ENCODE assay signal across 2 cellular contexts in the genomic region with DNA sequence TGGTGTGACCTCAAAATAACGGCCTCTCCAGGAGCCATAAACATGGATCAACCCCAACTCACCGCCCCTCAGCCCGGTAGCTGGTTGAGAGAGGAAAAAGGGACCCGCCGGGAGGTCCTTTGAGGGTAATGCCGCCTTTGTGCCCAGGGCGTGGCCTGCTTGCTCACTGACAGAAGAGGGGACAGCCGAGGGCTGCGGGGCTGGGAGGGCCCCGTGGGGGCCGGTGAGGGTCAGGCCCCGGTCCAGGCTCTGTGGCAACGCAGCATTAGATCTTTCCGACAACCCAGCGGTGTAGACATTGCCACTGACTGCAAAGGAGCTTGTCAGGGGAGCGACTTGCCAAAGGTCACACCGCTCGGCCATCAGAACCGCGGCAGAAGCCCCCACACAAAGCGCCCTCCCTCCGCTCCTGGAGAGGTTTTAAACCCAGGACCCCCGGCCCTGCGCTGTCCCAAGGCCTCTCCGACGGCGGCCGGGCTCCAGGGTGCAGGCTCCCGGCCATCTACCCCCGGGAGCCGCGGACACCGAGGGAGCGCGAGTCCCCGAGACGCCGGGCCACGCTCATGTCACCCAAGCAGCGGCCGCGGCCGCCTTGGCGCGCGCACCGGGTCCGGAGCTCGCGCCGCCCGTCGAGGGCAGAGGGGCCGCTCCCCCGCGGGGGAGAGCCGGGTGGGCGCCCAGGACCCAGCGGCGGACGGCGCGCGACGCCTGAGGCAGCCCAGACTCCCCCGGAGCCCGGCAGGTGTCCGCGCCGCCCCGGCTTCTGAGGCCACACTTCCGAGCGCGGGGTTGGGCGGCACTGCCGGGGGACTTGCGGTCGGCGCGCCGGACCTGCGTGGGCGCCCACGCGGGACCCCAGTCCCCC.
TF ChIP-seq lines count a peak whose summit lies in the region.

No MANE protein-coding gene starts in this region.

TF ChIP-seq in K562, 482 proteins besides CTCF, POLR2A, EP300 and RAD21 (continues in another document):
- no peak for TF ChIP-seq SMC3 (conservative IDR thresholded peaks at IDR 0.05; ENCODE audit: insufficient read depth, low read depth, low read length)
- no peak for TF ChIP-seq ZNF584 (CRISPR knock-in tag; IDR thresholded peaks at IDR 0.05; ENCODE audit: low read depth)
- TF ChIP-seq ZKSCAN8 (CRISPR knock-in tag; IDR thresholded peaks at IDR 0.05), result no peak
- no peak for TF ChIP-seq BHLHE40 (IDR thresholded peaks at IDR 0.05; ENCODE audit: low read length)
- TF ChIP-seq PHF8 (IDR thresholded peaks at IDR 0.05; ENCODE audit: borderline replicate concordance, low read length), result peak; percentile 32; the same call in 1 of the 2 replicates
- TF ChIP-seq FOXK2 (conservative IDR thresholded peaks at IDR 0.05 in 1 of 2, IDR thresholded peaks at IDR 0.05 in 1 of 2; ENCODE audit: low read depth in 2 of 2), result no peak
- peak; percentile 77 for TF ChIP-seq POLR2G (IDR thresholded peaks at IDR 0.05; ENCODE audit: low read depth, low read length)
- no peak for TF ChIP-seq ZNF263 (CRISPR knock-in tag; IDR thresholded peaks at IDR 0.05; ENCODE audit: borderline replicate concordance)
- no peak for TF ChIP-seq HINFP (tag; conservative IDR thresholded peaks at IDR 0.05; ENCODE audit: low read depth)
- TF ChIP-seq E2F6 (IDR thresholded peaks at IDR 0.05; ENCODE audit: borderline replicate concordance in 1 of 2, extremely low read depth in 1 of 2, insufficient read depth in 1 of 2, insufficient read length in 1 of 2, low read depth in 1 of 2, low read length in 1 of 2, poor library complexity in 1 of 2, severe bottlenecking in 1 of 2), result peak in 1 of 2 experiments; percentile 65
- TF ChIP-seq, protein P1, sequence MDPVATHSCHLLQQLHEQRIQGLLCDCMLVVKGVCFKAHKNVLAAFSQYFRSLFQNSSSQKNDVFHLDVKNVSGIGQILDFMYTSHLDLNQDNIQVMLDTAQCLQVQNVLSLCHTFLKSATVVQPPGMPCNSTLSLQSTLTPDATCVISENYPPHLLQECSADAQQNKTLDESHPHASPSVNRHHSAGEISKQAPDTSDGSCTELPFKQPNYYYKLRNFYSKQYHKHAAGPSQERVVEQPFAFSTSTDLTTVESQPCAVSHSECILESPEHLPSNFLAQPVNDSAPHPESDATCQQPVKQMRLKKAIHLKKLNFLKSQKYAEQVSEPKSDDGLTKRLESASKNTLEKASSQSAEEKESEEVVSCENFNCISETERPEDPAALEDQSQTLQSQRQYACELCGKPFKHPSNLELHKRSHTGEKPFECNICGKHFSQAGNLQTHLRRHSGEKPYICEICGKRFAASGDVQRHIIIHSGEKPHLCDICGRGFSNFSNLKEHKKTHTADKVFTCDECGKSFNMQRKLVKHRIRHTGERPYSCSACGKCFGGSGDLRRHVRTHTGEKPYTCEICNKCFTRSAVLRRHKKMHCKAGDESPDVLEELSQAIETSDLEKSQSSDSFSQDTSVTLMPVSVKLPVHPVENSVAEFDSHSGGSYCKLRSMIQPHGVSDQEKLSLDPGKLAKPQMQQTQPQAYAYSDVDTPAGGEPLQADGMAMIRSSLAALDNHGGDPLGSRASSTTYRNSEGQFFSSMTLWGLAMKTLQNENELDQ (CRISPR knock-in tag; IDR thresholded peaks at IDR 0.05; ENCODE audit: borderline replicate concordance), result no peak
- TF ChIP-seq ZNF77 (CRISPR knock-in tag; IDR thresholded peaks at IDR 0.05), result no peak
- TF ChIP-seq, protein P2, sequence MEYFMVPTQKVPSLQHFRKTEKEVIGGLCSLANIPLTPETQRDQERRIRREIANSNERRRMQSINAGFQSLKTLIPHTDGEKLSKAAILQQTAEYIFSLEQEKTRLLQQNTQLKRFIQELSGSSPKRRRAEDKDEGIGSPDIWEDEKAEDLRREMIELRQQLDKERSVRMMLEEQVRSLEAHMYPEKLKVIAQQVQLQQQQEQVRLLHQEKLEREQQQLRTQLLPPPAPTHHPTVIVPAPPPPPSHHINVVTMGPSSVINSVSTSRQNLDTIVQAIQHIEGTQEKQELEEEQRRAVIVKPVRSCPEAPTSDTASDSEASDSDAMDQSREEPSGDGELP (CRISPR knock-in tag; IDR thresholded peaks at IDR 0.05; ENCODE audit: borderline replicate concordance), result peak; percentile 11; the same call in 1 of the 2 replicates

TF ChIP-seq in HepG2, 621 proteins besides CTCF, POLR2A, EP300 and RAD21 (continues in another document):
- TF ChIP-seq ZNF331 (CRISPR knock-in tag; IDR thresholded peaks at IDR 0.05) (peak; percentile 46; the same call in 1 of the 2 replicates), PHF20 (CRISPR knock-in tag; IDR thresholded peaks at IDR 0.05) (peak; percentile 14; the same call in 1 of the 2 replicates), NRL (CRISPR knock-in tag; IDR thresholded peaks at IDR 0.05; ENCODE audit: borderline replicate concordance) (no peak; the same call in 1 of the 2 replicates), ZNF136 (CRISPR knock-in tag; IDR thresholded peaks at IDR 0.05; ENCODE audit: low read depth) (no peak), FOXA3 (CRISPR knock-in tag; IDR thresholded peaks at IDR 0.05) (peak; percentile 43; the same call in 1 of the 2 replicates), DR1 (CRISPR knock-in tag; IDR thresholded peaks at IDR 0.05) (0 out of 2 replicates have a peak, but pooled peaks have one; percentile 23), ZFP62 (CRISPR knock-in tag; IDR thresholded peaks at IDR 0.05) (no peak), ISX (CRISPR knock-in tag; conservative IDR thresholded peaks at IDR 0.05) (no peak), ESRRA (CRISPR knock-in tag; IDR thresholded peaks at IDR 0.05; ENCODE audit: low read depth) (no peak), PAF1 (CRISPR knock-in tag; IDR thresholded peaks at IDR 0.05) (no peak), ZBTB38 (CRISPR knock-in tag; IDR thresholded peaks at IDR 0.05) (peak; percentile 69; the same call in 1 of the 2 replicates), ZNF550 (CRISPR knock-in tag; IDR thresholded peaks at IDR 0.05; ENCODE audit: borderline replicate concordance) (no peak), PRPF4 (IDR thresholded peaks at IDR 0.05; ENCODE audit: low read depth, low read length, poor library complexity, severe bottlenecking) (no peak), ZNF20 (CRISPR knock-in tag; IDR thresholded peaks at IDR 0.05) (no peak), NR2F2 (IDR thresholded peaks at IDR 0.05; ENCODE audit: borderline replicate concordance, low read depth) (no peak), NCOR1 (IDR thresholded peaks at IDR 0.05; ENCODE audit: borderline replicate concordance, low read length) (no peak), ZNF891 (CRISPR knock-in tag; IDR thresholded peaks at IDR 0.05) (peak; percentile 59), SETDB1 (CRISPR knock-in tag; IDR thresholded peaks at IDR 0.05; ENCODE audit: borderline replicate concordance) (no peak), ATM (IDR thresholded peaks at IDR 0.05; ENCODE audit: borderline replicate concordance) (no peak), ZNF180 (CRISPR knock-in tag; IDR thresholded peaks at IDR 0.05; ENCODE audit: borderline replicate concordance, low read depth) (no peak), TOE1 (CRISPR knock-in tag; IDR thresholded peaks at IDR 0.05) (no peak), ZNF644 (CRISPR knock-in tag; IDR thresholded peaks at IDR 0.05; ENCODE audit: low read depth) (peak; percentile 7; the same call in 1 of the 2 replicates), ZKSCAN8 (CRISPR knock-in tag; IDR thresholded peaks at IDR 0.05; ENCODE audit: borderline replicate concordance) (no peak), SP5 (CRISPR knock-in tag; IDR thresholded peaks at IDR 0.05; ENCODE audit: borderline replicate concordance, low read depth) (no peak; the same call in 1 of the 2 replicates), RELA (CRISPR knock-in tag; IDR thresholded peaks at IDR 0.05) (no peak), MIXL1 (CRISPR knock-in tag; IDR thresholded peaks at IDR 0.05) (no peak), AGO1 (IDR thresholded peaks at IDR 0.05; ENCODE audit: low read depth, low read length, poor library complexity, severe bottlenecking) (no peak)
- TF ChIP-seq, protein P3, sequence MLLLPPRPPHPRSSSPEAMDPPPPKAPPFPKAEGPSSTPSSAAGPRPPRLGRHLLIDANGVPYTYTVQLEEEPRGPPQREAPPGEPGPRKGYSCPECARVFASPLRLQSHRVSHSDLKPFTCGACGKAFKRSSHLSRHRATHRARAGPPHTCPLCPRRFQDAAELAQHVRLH (CRISPR knock-in tag; IDR thresholded peaks at IDR 0.05; ENCODE audit: borderline replicate concordance, low read depth), result no peak
- TF ChIP-seq, protein P4, sequence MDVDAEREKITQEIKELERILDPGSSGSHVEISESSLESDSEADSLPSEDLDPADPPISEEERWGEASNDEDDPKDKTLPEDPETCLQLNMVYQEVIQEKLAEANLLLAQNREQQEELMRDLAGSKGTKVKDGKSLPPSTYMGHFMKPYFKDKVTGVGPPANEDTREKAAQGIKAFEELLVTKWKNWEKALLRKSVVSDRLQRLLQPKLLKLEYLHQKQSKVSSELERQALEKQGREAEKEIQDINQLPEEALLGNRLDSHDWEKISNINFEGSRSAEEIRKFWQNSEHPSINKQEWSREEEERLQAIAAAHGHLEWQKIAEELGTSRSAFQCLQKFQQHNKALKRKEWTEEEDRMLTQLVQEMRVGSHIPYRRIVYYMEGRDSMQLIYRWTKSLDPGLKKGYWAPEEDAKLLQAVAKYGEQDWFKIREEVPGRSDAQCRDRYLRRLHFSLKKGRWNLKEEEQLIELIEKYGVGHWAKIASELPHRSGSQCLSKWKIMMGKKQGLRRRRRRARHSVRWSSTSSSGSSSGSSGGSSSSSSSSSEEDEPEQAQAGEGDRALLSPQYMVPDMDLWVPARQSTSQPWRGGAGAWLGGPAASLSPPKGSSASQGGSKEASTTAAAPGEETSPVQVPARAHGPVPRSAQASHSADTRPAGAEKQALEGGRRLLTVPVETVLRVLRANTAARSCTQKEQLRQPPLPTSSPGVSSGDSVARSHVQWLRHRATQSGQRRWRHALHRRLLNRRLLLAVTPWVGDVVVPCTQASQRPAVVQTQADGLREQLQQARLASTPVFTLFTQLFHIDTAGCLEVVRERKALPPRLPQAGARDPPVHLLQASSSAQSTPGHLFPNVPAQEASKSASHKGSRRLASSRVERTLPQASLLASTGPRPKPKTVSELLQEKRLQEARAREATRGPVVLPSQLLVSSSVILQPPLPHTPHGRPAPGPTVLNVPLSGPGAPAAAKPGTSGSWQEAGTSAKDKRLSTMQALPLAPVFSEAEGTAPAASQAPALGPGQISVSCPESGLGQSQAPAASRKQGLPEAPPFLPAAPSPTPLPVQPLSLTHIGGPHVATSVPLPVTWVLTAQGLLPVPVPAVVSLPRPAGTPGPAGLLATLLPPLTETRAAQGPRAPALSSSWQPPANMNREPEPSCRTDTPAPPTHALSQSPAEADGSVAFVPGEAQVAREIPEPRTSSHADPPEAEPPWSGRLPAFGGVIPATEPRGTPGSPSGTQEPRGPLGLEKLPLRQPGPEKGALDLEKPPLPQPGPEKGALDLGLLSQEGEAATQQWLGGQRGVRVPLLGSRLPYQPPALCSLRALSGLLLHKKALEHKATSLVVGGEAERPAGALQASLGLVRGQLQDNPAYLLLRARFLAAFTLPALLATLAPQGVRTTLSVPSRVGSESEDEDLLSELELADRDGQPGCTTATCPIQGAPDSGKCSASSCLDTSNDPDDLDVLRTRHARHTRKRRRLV (CRISPR knock-in tag; IDR thresholded peaks at IDR 0.05), result no peak
- TF ChIP-seq, protein P5, sequence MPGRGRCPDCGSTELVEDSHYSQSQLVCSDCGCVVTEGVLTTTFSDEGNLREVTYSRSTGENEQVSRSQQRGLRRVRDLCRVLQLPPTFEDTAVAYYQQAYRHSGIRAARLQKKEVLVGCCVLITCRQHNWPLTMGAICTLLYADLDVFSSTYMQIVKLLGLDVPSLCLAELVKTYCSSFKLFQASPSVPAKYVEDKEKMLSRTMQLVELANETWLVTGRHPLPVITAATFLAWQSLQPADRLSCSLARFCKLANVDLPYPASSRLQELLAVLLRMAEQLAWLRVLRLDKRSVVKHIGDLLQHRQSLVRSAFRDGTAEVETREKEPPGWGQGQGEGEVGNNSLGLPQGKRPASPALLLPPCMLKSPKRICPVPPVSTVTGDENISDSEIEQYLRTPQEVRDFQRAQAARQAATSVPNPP (CRISPR knock-in tag; IDR thresholded peaks at IDR 0.05), result peak; percentile 17; the same call in 1 of the 2 replicates
- TF ChIP-seq, protein P6, sequence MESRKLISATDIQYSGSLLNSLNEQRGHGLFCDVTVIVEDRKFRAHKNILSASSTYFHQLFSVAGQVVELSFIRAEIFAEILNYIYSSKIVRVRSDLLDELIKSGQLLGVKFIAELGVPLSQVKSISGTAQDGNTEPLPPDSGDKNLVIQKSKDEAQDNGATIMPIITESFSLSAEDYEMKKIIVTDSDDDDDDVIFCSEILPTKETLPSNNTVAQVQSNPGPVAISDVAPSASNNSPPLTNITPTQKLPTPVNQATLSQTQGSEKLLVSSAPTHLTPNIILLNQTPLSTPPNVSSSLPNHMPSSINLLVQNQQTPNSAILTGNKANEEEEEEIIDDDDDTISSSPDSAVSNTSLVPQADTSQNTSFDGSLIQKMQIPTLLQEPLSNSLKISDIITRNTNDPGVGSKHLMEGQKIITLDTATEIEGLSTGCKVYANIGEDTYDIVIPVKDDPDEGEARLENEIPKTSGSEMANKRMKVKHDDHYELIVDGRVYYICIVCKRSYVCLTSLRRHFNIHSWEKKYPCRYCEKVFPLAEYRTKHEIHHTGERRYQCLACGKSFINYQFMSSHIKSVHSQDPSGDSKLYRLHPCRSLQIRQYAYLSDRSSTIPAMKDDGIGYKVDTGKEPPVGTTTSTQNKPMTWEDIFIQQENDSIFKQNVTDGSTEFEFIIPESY (CRISPR knock-in tag; IDR thresholded peaks at IDR 0.05), result no peak
- TF ChIP-seq, protein P7, sequence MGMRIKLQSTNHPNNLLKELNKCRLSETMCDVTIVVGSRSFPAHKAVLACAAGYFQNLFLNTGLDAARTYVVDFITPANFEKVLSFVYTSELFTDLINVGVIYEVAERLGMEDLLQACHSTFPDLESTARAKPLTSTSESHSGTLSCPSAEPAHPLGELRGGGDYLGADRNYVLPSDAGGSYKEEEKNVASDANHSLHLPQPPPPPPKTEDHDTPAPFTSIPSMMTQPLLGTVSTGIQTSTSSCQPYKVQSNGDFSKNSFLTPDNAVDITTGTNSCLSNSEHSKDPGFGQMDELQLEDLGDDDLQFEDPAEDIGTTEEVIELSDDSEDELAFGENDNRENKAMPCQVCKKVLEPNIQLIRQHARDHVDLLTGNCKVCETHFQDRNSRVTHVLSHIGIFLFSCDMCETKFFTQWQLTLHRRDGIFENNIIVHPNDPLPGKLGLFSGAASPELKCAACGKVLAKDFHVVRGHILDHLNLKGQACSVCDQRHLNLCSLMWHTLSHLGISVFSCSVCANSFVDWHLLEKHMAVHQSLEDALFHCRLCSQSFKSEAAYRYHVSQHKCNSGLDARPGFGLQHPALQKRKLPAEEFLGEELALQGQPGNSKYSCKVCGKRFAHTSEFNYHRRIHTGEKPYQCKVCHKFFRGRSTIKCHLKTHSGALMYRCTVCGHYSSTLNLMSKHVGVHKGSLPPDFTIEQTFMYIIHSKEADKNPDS (CRISPR knock-in tag; IDR thresholded peaks at IDR 0.05), result no peak
